ENCODE assay signal across 15 cellular contexts in genomic region chr18:25016666-25017065, GRCh38.
"Had no signal": no experiment of that assay in that cellular context is flagged by ENCODE, and none has a peak within 500 bp of the region (broad histone marks: within the 10 kb centered on the region; RNA-seq: fewer than 3 reads in every experiment).

No MANE protein-coding gene starts in this region.

- H3K4me3 ChIP-seq: heart left ventricle, mucosa of descending colon, sigmoid colon, skin epidermis, thoracic aorta, transverse colon had no signal

- H3K27ac ChIP-seq: heart left ventricle, sigmoid colon, skin epidermis, thoracic aorta, transverse colon had no signal

- H3K9me3 ChIP-seq: mucosa of descending colon, sigmoid colon, thoracic aorta, transverse colon had no signal

- H3K4me1 Mint-ChIP-seq: naive thymus-derived CD8-positive, alpha-beta T cell; stimulated activated naive B cell treated with anti-CD40 and anti-IgM and Interleukin-4, amounts not matched to agents 10 μg/mL and 1 μg/mL and 100 μg/mL, for 72 hours; stimulated activated naive CD8-positive, alpha-beta T cell treated with anti-CD3 and anti-CD28 coated beads, Interleukin-15, amount 100 ng/mL, for 72 hours had no signal

- H3K36me3 ChIP-seq: heart left ventricle, sigmoid colon, thoracic aorta, transverse colon had no signal

- H3K27me3 Mint-ChIP-seq: dendritic cell treated with granulocyte-macrophage colony-stimulating factor and Interleukin-4, amounts not matched to agents 40 ng/mL and 50 ng/mL, for 4 days had no signal

- H3K27me3 ChIP-seq: heart left ventricle, sigmoid colon, transverse colon had no signal

- H3K27ac Mint-ChIP-seq: dendritic cell treated with granulocyte-macrophage colony-stimulating factor and Interleukin-4, amounts not matched to agents 40 ng/mL and 50 ng/mL, for 4 days; naive thymus-derived CD8-positive, alpha-beta T cell; stimulated activated naive B cell treated with anti-CD40 and anti-IgM and Interleukin-4, amounts not matched to agents 10 μg/mL and 1 μg/mL and 100 μg/mL, for 72 hours; stimulated activated naive CD8-positive, alpha-beta T cell treated with anti-CD3 and anti-CD28 coated beads, Interleukin-15, amount 100 ng/mL, for 72 hours had no signal

- H3K36me3 Mint-ChIP-seq: naive thymus-derived CD8-positive, alpha-beta T cell; stimulated activated naive B cell treated with anti-CD40 and anti-IgM and Interleukin-4, amounts not matched to agents 10 μg/mL and 1 μg/mL and 100 μg/mL, for 72 hours had no signal

- H3K4me1 ChIP-seq: heart left ventricle, sigmoid colon, transverse colon had no signal

- DNase-seq: foreskin melanocyte; heart left ventricle; hippocampal formation; mammary epithelial cell; naive thymus-derived CD8-positive, alpha-beta T cell; sigmoid colon; stimulated activated CD4-positive, alpha-beta T cell treated with anti-CD3 and anti-CD28 coated beads, Interleukin-2, amount 100 ng/mL, for 24 hours; stimulated activated CD4-positive, alpha-beta T cell treated with anti-CD3 and anti-CD28 coated beads, Interleukin-4, amount 100 ng/mL, for 4 hours; stimulated activated naive B cell treated with anti-CD40 and anti-IgM and Interleukin-4, amounts not matched to agents 10 μg/mL and 1 μg/mL and 100 μg/mL, for 72 hours; stimulated activated naive CD8-positive, alpha-beta T cell treated with anti-CD3 and anti-CD28 coated beads, Interleukin-15, amount 100 ng/mL, for 72 hours; transverse colon had no signal

- H3K4me3 Mint-ChIP-seq: dendritic cell treated with granulocyte-macrophage colony-stimulating factor and Interleukin-4, amounts not matched to agents 40 ng/mL and 50 ng/mL, for 4 days; naive thymus-derived CD8-positive, alpha-beta T cell; stimulated activated naive B cell treated with anti-CD40 and anti-IgM and Interleukin-4, amounts not matched to agents 10 μg/mL and 1 μg/mL and 100 μg/mL, for 72 hours; stimulated activated naive CD8-positive, alpha-beta T cell treated with anti-CD3 and anti-CD28 coated beads, Interleukin-15, amount 100 ng/mL, for 72 hours had no signal
